Comparison of ENCODE assay signal across 24 cellular contexts in the genomic region with DNA sequence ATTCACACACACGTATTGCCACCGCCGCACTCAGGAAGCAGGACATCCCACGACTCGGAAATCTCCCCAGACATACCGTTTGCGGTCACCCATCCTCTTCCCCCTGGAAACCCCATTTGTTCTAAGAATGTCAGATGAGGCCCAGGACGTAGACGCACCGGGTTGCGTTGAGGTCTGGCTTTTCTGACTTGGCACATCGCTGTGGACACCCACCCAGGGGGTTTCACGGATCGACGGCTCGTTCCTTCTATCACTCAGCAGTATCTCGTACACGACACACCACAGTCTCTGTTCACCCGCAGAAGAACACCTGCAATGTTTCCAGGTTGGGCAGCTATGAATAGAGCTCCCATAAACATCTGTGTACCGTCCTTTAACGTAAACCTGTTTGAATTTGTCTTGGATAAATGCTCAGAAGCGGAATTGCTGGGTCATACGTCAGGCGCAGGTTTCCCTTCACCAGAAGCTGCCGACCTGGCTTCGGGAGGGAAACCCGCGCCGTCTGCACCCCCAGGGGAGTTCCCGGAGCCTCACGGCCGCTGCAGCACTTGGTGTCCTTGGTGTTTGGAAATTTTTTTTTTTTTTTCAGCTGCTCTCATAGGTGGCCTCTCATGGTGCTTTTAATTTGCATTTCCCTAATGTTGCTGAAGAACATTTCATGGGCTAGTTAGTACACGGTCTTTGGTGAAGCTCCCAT. TPM values are rescaled to one million over a fixed set of nuclear protein-coding genes. Genes with fewer than 3 reads are reported as not detected.
DNase-seq lines count a peak whose midpoint lies in the region; ATAC-seq, FAIRE-seq and TF ChIP-seq lines count a peak whose summit lies in the region.
"Had no signal": no experiment of that assay in that cellular context is flagged by ENCODE, and none has a peak within 500 bp of the region (broad histone marks: within the 10 kb centered on the region; RNA-seq: fewer than 3 reads in every experiment).

No MANE protein-coding gene starts in this region.

- intact Hi-C loops in HepG2 (cut with micrococcal nuclease; ENCODE audit: unreplicated experiment): no loop called here
- intact Hi-C loops in esophagus muscularis mucosa (cut with DNase I): no loop called here

- H3K4me3 ChIP-seq in HepG2 (replicated peaks in 1 of 3; ENCODE audit: insufficient read depth in 1 of 3, low read depth in 2 of 3, low read length in 3 of 3) (no peak overlapping the region), esophagus muscularis mucosa (no peak overlapping the region)
- H3K4me3 ChIP-seq: colonic mucosa, hepatocyte, tibial artery had no signal

- no peak overlapping the region for H2AFZ ChIP-seq in HepG2 (ENCODE audit: low read length)
- H2AFZ ChIP-seq: hepatocyte had no signal

- H4K20me1 ChIP-seq in HepG2 (ENCODE audit: insufficient read depth, low read length): no peaks in the 10 kb centered on the region

- CTCF ChIA-PET in HepG2 (lab: Yijun Ruan, JAX; ENCODE audit: low intra/inter-chr PET ratio, low total read pairs): no interaction called here

- H3K4me1 ChIP-seq in HepG2 (ENCODE audit: insufficient read depth, low read length) (no peaks in the 10 kb centered on the region), esophagus muscularis mucosa (no peaks in the 10 kb centered on the region)
- H3K4me1 ChIP-seq: colonic mucosa, tibial artery had no signal

- WGBS in HepG2 (ENCODE audit: low lambda C conversion rate): 44% methylated on average over 33 of the region's 33 CpGs
- 88% methylated on average over 33 of the region's 33 CpGs for WGBS in esophagus muscularis mucosa

- H3K27ac ChIP-seq in HepG2 (ENCODE audit: extremely low read length, insufficient read depth, low read length) (no peak overlapping the region), esophagus muscularis mucosa (replicated peaks in 1 of 4) (no peak overlapping the region)
- H3K27ac ChIP-seq: 22Rv1, brain microvascular endothelial cell, colonic mucosa, hepatocyte, tibial artery had no signal

- H3K27me3 ChIP-seq in HepG2 (ENCODE audit: control insufficient read depth in 1 of 2, insufficient read depth in 2 of 2, low read length in 2 of 2) (peaks cover 11 to 90% of the 10 kb centered on the region in 2 experiments; a peak in 4 of 5 replicates), esophagus muscularis mucosa (peaks cover 0 to 85% (median 5%) of the 10 kb centered on the region in 4 donors)
- H3K27me3 ChIP-seq: colonic mucosa had no signal

- no peak overlapping the region for H3K9ac ChIP-seq in HepG2 (ENCODE audit: insufficient read depth, low read depth, low read length)

- FAIRE-seq in HepG2 (lab: Jason Lieb, UNC): no peak
- FAIRE-seq: islet of Langerhans had no signal

- peak; percentile 63 for DNase-seq in NCI-H1436 (lab: John Stamatoyannopoulos, UW)
- no peak for DNase-seq in NCI-H1436 treated with DMSO at 0.1 percent for 48 hours (lab: John Stamatoyannopoulos, UW)
- DNase-seq in GDM1 (lab: John Stamatoyannopoulos, UW): peak; percentile 52
- DNase-seq in NCI-H526 (lab: John Stamatoyannopoulos, UW): peak; percentile 69 to 88
- DNase-seq in HepG2 (ENCODE audit: low spot score): no peak
- DNase-seq in esophagus muscularis mucosa (ENCODE audit: extremely low spot score): no peak
- DNase-seq: activated CD4-positive, alpha-beta T cell treated with anti-CD3 and anti-CD28 coated beads, Interleukin-2, amount 50 U/mL, for 1 hour; activated T-cell treated with anti-CD3 and anti-CD28 coated beads, Interleukin-2, amount 50 U/mL, for 1 hour; brain microvascular endothelial cell; colonic mucosa; stimulated activated naive CD4-positive, alpha-beta T cell; tibial artery had no signal

- ATAC-seq in HepG2: no peak
- no peak for ATAC-seq in GM18861 (IDR thresholded peaks at IDR 0.05; ENCODE audit: unreplicated experiment)
- ATAC-seq in HG02571 (IDR thresholded peaks at IDR 0.05; ENCODE audit: unreplicated experiment): no peak
- ATAC-seq: activated naive CD4-positive, alpha-beta T cell treated with anti-CD3 and anti-CD28 coated beads, Interleukin-2, amount 50 U/mL, for 72 hours; HCT116; sciatic nerve had no signal

- POLR2A ChIA-PET in HepG2 (lab: Yijun Ruan, JAX): no interaction called here

- TF ChIP-seq POLR2A in HepG2 (IDR thresholded peaks at IDR 0.05; ENCODE audit: insufficient read depth in 1 of 2, low read depth in 2 of 2, low read length in 2 of 2) (no peak), esophagus muscularis mucosa (IDR thresholded peaks at IDR 0.05; ENCODE audit: low read depth) (no peak)

- no TSS peak for BruUV-seq in HepG2 (replicated peaks; lab: Mats Ljungman, UMichigan)

- no peaks in the 10 kb centered on the region for H3K79me2 ChIP-seq in HepG2 (ENCODE audit: insufficient read depth, low read length)
- H3K79me2 ChIP-seq: hepatocyte had no signal

- H3K9me3 ChIP-seq in HepG2 (ENCODE audit: low read length): no peaks in the 10 kb centered on the region
- peaks cover 0 to 20% (median 17%) of the 10 kb centered on the region in 4 donors for H3K9me3 ChIP-seq in esophagus muscularis mucosa
- H3K9me3 ChIP-seq: colonic mucosa had no signal

- H3K36me3 ChIP-seq in HepG2 (replicated peaks in 1 of 2; ENCODE audit: control insufficient read depth in 1 of 2, insufficient read depth in 2 of 2, low read length in 2 of 2) (no peaks in the 10 kb centered on the region), esophagus muscularis mucosa (no peaks in the 10 kb centered on the region)
- H3K36me3 ChIP-seq: brain microvascular endothelial cell, colonic mucosa, tibial artery had no signal

- TF ChIP-seq RAD21 in HepG2 (CRISPR knock-in tag; IDR thresholded peaks at IDR 0.05): no peak

- TF ChIP-seq CTCF in HepG2 (CRISPR knock-in tag; IDR thresholded peaks at IDR 0.05) (no peak), esophagus muscularis mucosa (IDR thresholded peaks at IDR 0.05) (no peak)

- no peak overlapping the region for H3K4me2 ChIP-seq in HepG2 (ENCODE audit: low read depth, low read length)
- H3K4me2 ChIP-seq: hepatocyte had no signal

- in situ Hi-C loops in HepG2 (cut with HindIII; ENCODE audit: extremely low pct_ligation_motif_present, low pct_unique_long_range_greater_than_20kb): no loop called here

- TF ChIP-seq EP300 in HepG2 (IDR thresholded peaks at IDR 0.05; ENCODE audit: low read depth in 2 of 2, low read length in 2 of 2) (no peak), HepG2 (CRISPR knock-in tag; IDR thresholded peaks at IDR 0.05; ENCODE audit: borderline replicate concordance) (no peak), esophagus muscularis mucosa (IDR thresholded peaks at IDR 0.05) (no peak)

RNA-seq across cellular contexts. Expression of a gene that starts 9.3 kb away (rescaled TPM):
- total RNA-seq in HepG2 (2016; rRNA removed; fragmentation: Illumina TruSeq; extraction: Trizol): 0.36 and 0.44 TPM in 2 replicates
- 0.51 TPM in 1 of 2 replicates, not detected in the other for total RNA-seq in HepG2 (2016; cell fraction: cytosol; rRNA removed; fragmentation: Illumina TruSeq; extraction: Trizol; ENCODE audit: low read depth)
- total RNA-seq in HepG2 (2016; cell fraction: insoluble cytoplasmic fraction; rRNA removed; fragmentation: Illumina TruSeq; extraction: Trizol): 0.18 and 0.37 TPM in 2 replicates
- total RNA-seq in HepG2 (2016; cell fraction: membrane; rRNA removed; fragmentation: Illumina TruSeq; extraction: Trizol): 0.90 and 1.00 TPM in 2 replicates
- total RNA-seq in HepG2 (2016; cell fraction: nucleus; rRNA removed; fragmentation: Illumina TruSeq; extraction: Trizol): 0.22 and 0.47 TPM in 2 replicates
- 0.87 and 1.8 TPM in 2 replicates for polyA plus RNA-seq in HepG2 (2011; rRNA removed)
- polyA plus RNA-seq in HepG2 (2011; cell fraction: cytosol; rRNA removed): 1.6 and 1.7 TPM in 2 replicates
- 2.6 and 2.9 TPM in 2 replicates for polyA plus RNA-seq in HepG2 (2011; cell fraction: nucleus; rRNA removed)
- 1.0 and 4.0 TPM in 2 replicates for polyA plus RNA-seq in HepG2 (2012)
- 0.58 and 0.81 TPM in 2 replicates for polyA plus RNA-seq in HepG2 (2016; cell fraction: cytosol; fragmentation: Illumina TruSeq; extraction: Trizol; ENCODE audit: low read depth)
- 0.54 and 1.5 TPM in 2 replicates for polyA plus RNA-seq in HepG2 (2016; cell fraction: insoluble cytoplasmic fraction; fragmentation: Illumina TruSeq; extraction: Trizol; ENCODE audit: low read depth)
- polyA plus RNA-seq in HepG2 (2016; cell fraction: membrane; fragmentation: Illumina TruSeq; extraction: Trizol; ENCODE audit: low read depth): 0.81 and 1.1 TPM in 2 replicates
- polyA plus RNA-seq in HepG2 (2016; cell fraction: nucleus; fragmentation: Illumina TruSeq; extraction: Trizol; ENCODE audit: insufficient read depth, low read depth): 1.2 and 1.5 TPM in 2 replicates
- 1.4 and 21.5 TPM in 2 replicates for polyA minus RNA-seq in HepG2 (2011; rRNA and poly(A)+ RNA removed; ENCODE audit: low replicate concordance)
- polyA minus RNA-seq in HepG2 (2011; cell fraction: cytosol; rRNA and poly(A)+ RNA removed): 1.1 and 3.3 TPM in 2 replicates
- polyA minus RNA-seq in HepG2 (2011; cell fraction: nucleus; rRNA and poly(A)+ RNA removed): 0.75 and 1.0 TPM in 2 replicates
- total RNA-seq in esophagus muscularis mucosa: 10 to 100 TPM in 1 of 4 donors, 1 to 10 TPM in 3; 1.7 to 17.8 (median 7.4) TPM

RNA-seq across cellular contexts. Expression of a gene that starts 12.3 kb away (rescaled TPM):
- 6.0 and 7.0 TPM in 2 replicates for total RNA-seq in HepG2 (2016; rRNA removed; fragmentation: Illumina TruSeq; extraction: Trizol)
- total RNA-seq in HepG2 (2016; cell fraction: cytosol; rRNA removed; fragmentation: Illumina TruSeq; extraction: Trizol; ENCODE audit: low read depth): 21.9 and 23.8 TPM in 2 replicates
- total RNA-seq in HepG2 (2016; cell fraction: insoluble cytoplasmic fraction; rRNA removed; fragmentation: Illumina TruSeq; extraction: Trizol): 4.3 and 5.4 TPM in 2 replicates
- total RNA-seq in HepG2 (2016; cell fraction: membrane; rRNA removed; fragmentation: Illumina TruSeq; extraction: Trizol): 16.4 and 22.5 TPM in 2 replicates
- 5.4 and 6.2 TPM in 2 replicates for total RNA-seq in HepG2 (2016; cell fraction: nucleus; rRNA removed; fragmentation: Illumina TruSeq; extraction: Trizol)
- polyA plus RNA-seq in HepG2 (2011; rRNA removed): 1.8 and 2.2 TPM in 2 replicates
- 2.4 and 6.2 TPM in 2 replicates for polyA plus RNA-seq in HepG2 (2011; cell fraction: cytosol; rRNA removed)
- 6.3 and 9.5 TPM in 2 replicates for polyA plus RNA-seq in HepG2 (2011; cell fraction: nucleus; rRNA removed)
- 12.0 and 18.6 TPM in 2 replicates for polyA plus RNA-seq in HepG2 (2012)
- polyA plus RNA-seq in HepG2 (2016; cell fraction: cytosol; fragmentation: Illumina TruSeq; extraction: Trizol; ENCODE audit: low read depth): 606 and 718 TPM in 2 replicates
- 42.4 and 57.7 TPM in 2 replicates for polyA plus RNA-seq in HepG2 (2016; cell fraction: insoluble cytoplasmic fraction; fragmentation: Illumina TruSeq; extraction: Trizol; ENCODE audit: low read depth)
- polyA plus RNA-seq in HepG2 (2016; cell fraction: membrane; fragmentation: Illumina TruSeq; extraction: Trizol; ENCODE audit: low read depth): 288 and 295 TPM in 2 replicates
- 40.1 and 40.2 TPM in 2 replicates for polyA plus RNA-seq in HepG2 (2016; cell fraction: nucleus; fragmentation: Illumina TruSeq; extraction: Trizol; ENCODE audit: insufficient read depth, low read depth)
- 8.4 and 13.9 TPM in 2 replicates for polyA minus RNA-seq in HepG2 (2011; rRNA and poly(A)+ RNA removed; ENCODE audit: low replicate concordance)
- polyA minus RNA-seq in HepG2 (2011; cell fraction: cytosol; rRNA and poly(A)+ RNA removed): 15.8 and 39.4 TPM in 2 replicates
- polyA minus RNA-seq in HepG2 (2011; cell fraction: nucleus; rRNA and poly(A)+ RNA removed): 4.5 and 4.8 TPM in 2 replicates
- 100 to 1,000 TPM; 150 to 291 (median 270) TPM for total RNA-seq in esophagus muscularis mucosa

RNA-seq across cellular contexts. Expression of a gene that starts 29.0 kb away (rescaled TPM):
- total RNA-seq in HepG2 (2016; rRNA removed; fragmentation: Illumina TruSeq; extraction: Trizol) (not detected in 2 replicates), esophagus muscularis mucosa (1 to 10 TPM in 1 of 4 donors, under 1 TPM in 3; 0.06 to 1.2 (median 0.23) TPM)
- total RNA-seq in HepG2 (2016; cell fraction: cytosol; rRNA removed; fragmentation: Illumina TruSeq; extraction: Trizol; ENCODE audit: low read depth): not detected in 2 replicates
- not detected in 2 replicates for total RNA-seq in HepG2 (2016; cell fraction: insoluble cytoplasmic fraction; rRNA removed; fragmentation: Illumina TruSeq; extraction: Trizol)
- total RNA-seq in HepG2 (2016; cell fraction: membrane; rRNA removed; fragmentation: Illumina TruSeq; extraction: Trizol): not detected in 2 replicates
- not detected in 2 replicates for total RNA-seq in HepG2 (2016; cell fraction: nucleus; rRNA removed; fragmentation: Illumina TruSeq; extraction: Trizol)
- 0.07 and 0.08 TPM in 2 replicates for polyA plus RNA-seq in HepG2 (2011; rRNA removed)
- 0.05 and 0.08 TPM in 2 replicates for polyA plus RNA-seq in HepG2 (2011; cell fraction: cytosol; rRNA removed)
- 0.27 and 0.42 TPM in 2 replicates for polyA plus RNA-seq in HepG2 (2011; cell fraction: nucleus; rRNA removed)
- 0.09 and 0.11 TPM in 2 replicates for polyA plus RNA-seq in HepG2 (2012)
- polyA plus RNA-seq in HepG2 (2016; cell fraction: cytosol; fragmentation: Illumina TruSeq; extraction: Trizol; ENCODE audit: low read depth): not detected in 2 replicates
- not detected in 2 replicates for polyA plus RNA-seq in HepG2 (2016; cell fraction: insoluble cytoplasmic fraction; fragmentation: Illumina TruSeq; extraction: Trizol; ENCODE audit: low read depth)
- polyA plus RNA-seq in HepG2 (2016; cell fraction: membrane; fragmentation: Illumina TruSeq; extraction: Trizol; ENCODE audit: low read depth): not detected in 2 replicates
- polyA plus RNA-seq in HepG2 (2016; cell fraction: nucleus; fragmentation: Illumina TruSeq; extraction: Trizol; ENCODE audit: insufficient read depth, low read depth): not detected in 2 replicates
- polyA minus RNA-seq in HepG2 (2011; rRNA and poly(A)+ RNA removed; ENCODE audit: low replicate concordance): 0.18 and 9.4 TPM in 2 replicates
- polyA minus RNA-seq in HepG2 (2011; cell fraction: cytosol; rRNA and poly(A)+ RNA removed): not detected in 2 replicates
- 0.12 and 0.13 TPM in 2 replicates for polyA minus RNA-seq in HepG2 (2011; cell fraction: nucleus; rRNA and poly(A)+ RNA removed)
- total RNA-seq: lung microvascular endothelial cell had no signal

RNA-seq across cellular contexts. Expression of a gene that starts 35.8 kb away (rescaled TPM):
- total RNA-seq in HepG2 (2016; rRNA removed; fragmentation: Illumina TruSeq; extraction: Trizol) (not detected in 2 replicates), esophagus muscularis mucosa (1 to 10 TPM in 1 of 4 donors, under 1 TPM in 2, not detected in 1; 0.11 to 1.6 (median 0.50) TPM)
- not detected in 2 replicates for total RNA-seq in HepG2 (2016; cell fraction: cytosol; rRNA removed; fragmentation: Illumina TruSeq; extraction: Trizol; ENCODE audit: low read depth)
- total RNA-seq in HepG2 (2016; cell fraction: insoluble cytoplasmic fraction; rRNA removed; fragmentation: Illumina TruSeq; extraction: Trizol): not detected in 2 replicates
- not detected in 2 replicates for total RNA-seq in HepG2 (2016; cell fraction: membrane; rRNA removed; fragmentation: Illumina TruSeq; extraction: Trizol)
- not detected in 2 replicates for total RNA-seq in HepG2 (2016; cell fraction: nucleus; rRNA removed; fragmentation: Illumina TruSeq; extraction: Trizol)
- polyA plus RNA-seq in HepG2 (2011; rRNA removed): not detected in 2 replicates
- not detected in 2 replicates for polyA plus RNA-seq in HepG2 (2011; cell fraction: cytosol; rRNA removed)
- polyA plus RNA-seq in HepG2 (2011; cell fraction: nucleus; rRNA removed): 0.03 and 0.10 TPM in 2 replicates
- not detected in 2 replicates for polyA plus RNA-seq in HepG2 (2012)
- not detected in 2 replicates for polyA plus RNA-seq in HepG2 (2016; cell fraction: cytosol; fragmentation: Illumina TruSeq; extraction: Trizol; ENCODE audit: low read depth)
- not detected in 2 replicates for polyA plus RNA-seq in HepG2 (2016; cell fraction: insoluble cytoplasmic fraction; fragmentation: Illumina TruSeq; extraction: Trizol; ENCODE audit: low read depth)
- polyA plus RNA-seq in HepG2 (2016; cell fraction: membrane; fragmentation: Illumina TruSeq; extraction: Trizol; ENCODE audit: low read depth): not detected in 2 replicates
- not detected in 2 replicates for polyA plus RNA-seq in HepG2 (2016; cell fraction: nucleus; fragmentation: Illumina TruSeq; extraction: Trizol; ENCODE audit: insufficient read depth, low read depth)
- 0.02 and 1.2 TPM in 2 replicates for polyA minus RNA-seq in HepG2 (2011; rRNA and poly(A)+ RNA removed; ENCODE audit: low replicate concordance)
- not detected in 2 replicates for polyA minus RNA-seq in HepG2 (2011; cell fraction: cytosol; rRNA and poly(A)+ RNA removed)
- polyA minus RNA-seq in HepG2 (2011; cell fraction: nucleus; rRNA and poly(A)+ RNA removed): not detected in 2 replicates
- total RNA-seq: lung microvascular endothelial cell, MCF 10A, osteocyte, sciatic nerve had no signal

RNA-seq across cellular contexts. Expression of a gene that starts 39.3 kb away (rescaled TPM):
- total RNA-seq in HepG2 (2016; rRNA removed; fragmentation: Illumina TruSeq; extraction: Trizol): not detected in 2 replicates
- not detected in 2 replicates for total RNA-seq in HepG2 (2016; cell fraction: cytosol; rRNA removed; fragmentation: Illumina TruSeq; extraction: Trizol; ENCODE audit: low read depth)
- not detected in 2 replicates for total RNA-seq in HepG2 (2016; cell fraction: insoluble cytoplasmic fraction; rRNA removed; fragmentation: Illumina TruSeq; extraction: Trizol)
- not detected in 2 replicates for total RNA-seq in HepG2 (2016; cell fraction: membrane; rRNA removed; fragmentation: Illumina TruSeq; extraction: Trizol)
- not detected in 2 replicates for total RNA-seq in HepG2 (2016; cell fraction: nucleus; rRNA removed; fragmentation: Illumina TruSeq; extraction: Trizol)
- 0.09 TPM in 1 of 2 replicates, not detected in the other for polyA plus RNA-seq in HepG2 (2011; rRNA removed)
- not detected in 2 replicates for polyA plus RNA-seq in HepG2 (2011; cell fraction: cytosol; rRNA removed)
- polyA plus RNA-seq in HepG2 (2011; cell fraction: nucleus; rRNA removed): 0.10 and 0.37 TPM in 2 replicates
- polyA plus RNA-seq in HepG2 (2012): 0.17 TPM in 1 of 2 replicates, not detected in the other
- polyA plus RNA-seq in HepG2 (2016; cell fraction: cytosol; fragmentation: Illumina TruSeq; extraction: Trizol; ENCODE audit: low read depth): not detected in 2 replicates
- not detected in 2 replicates for polyA plus RNA-seq in HepG2 (2016; cell fraction: insoluble cytoplasmic fraction; fragmentation: Illumina TruSeq; extraction: Trizol; ENCODE audit: low read depth)
- not detected in 2 replicates for polyA plus RNA-seq in HepG2 (2016; cell fraction: membrane; fragmentation: Illumina TruSeq; extraction: Trizol; ENCODE audit: low read depth)
- polyA plus RNA-seq in HepG2 (2016; cell fraction: nucleus; fragmentation: Illumina TruSeq; extraction: Trizol; ENCODE audit: insufficient read depth, low read depth): not detected in 2 replicates
- 0.28 TPM in 1 of 2 replicates, not detected in the other for polyA minus RNA-seq in HepG2 (2011; rRNA and poly(A)+ RNA removed; ENCODE audit: low replicate concordance)
- polyA minus RNA-seq in HepG2 (2011; cell fraction: cytosol; rRNA and poly(A)+ RNA removed): not detected in 2 replicates
- not detected in 2 replicates for polyA minus RNA-seq in HepG2 (2011; cell fraction: nucleus; rRNA and poly(A)+ RNA removed)
- not detected for total RNA-seq in esophagus muscularis mucosa
- total RNA-seq: activated naive CD4-positive, alpha-beta T cell treated with anti-CD3 and anti-CD28 coated beads, Interleukin-2, amount 50 U/mL, for 72 hours; hepatocyte; lung microvascular endothelial cell; NCI-H460; osteocyte; sciatic nerve had no signal
- polyA plus RNA-seq: hepatocyte had no signal

Comparison
In these comparisons a context has a peak if more than half of its experiments do, and no peak if none do; other contexts are left out.
1. DNase-seq: peak in NCI-H1436 (single experiment), GDM1 (single experiment) and NCI-H526 (2 of 2); none in NCI-H1436 treated with DMSO at 0.1 percent for 48 hours (single experiment), HepG2 (single experiment) and esophagus muscularis mucosa (single experiment).
2. RNA of a gene that starts 12.3 kb away (total RNA-seq): 150 to 291 TPM in esophagus muscularis mucosa; 4.3 to 23.8 TPM in HepG2; every median in the first group is over 4 times any median in the second.